ENCODE assay signal across 12 cellular contexts in the genomic region with DNA sequence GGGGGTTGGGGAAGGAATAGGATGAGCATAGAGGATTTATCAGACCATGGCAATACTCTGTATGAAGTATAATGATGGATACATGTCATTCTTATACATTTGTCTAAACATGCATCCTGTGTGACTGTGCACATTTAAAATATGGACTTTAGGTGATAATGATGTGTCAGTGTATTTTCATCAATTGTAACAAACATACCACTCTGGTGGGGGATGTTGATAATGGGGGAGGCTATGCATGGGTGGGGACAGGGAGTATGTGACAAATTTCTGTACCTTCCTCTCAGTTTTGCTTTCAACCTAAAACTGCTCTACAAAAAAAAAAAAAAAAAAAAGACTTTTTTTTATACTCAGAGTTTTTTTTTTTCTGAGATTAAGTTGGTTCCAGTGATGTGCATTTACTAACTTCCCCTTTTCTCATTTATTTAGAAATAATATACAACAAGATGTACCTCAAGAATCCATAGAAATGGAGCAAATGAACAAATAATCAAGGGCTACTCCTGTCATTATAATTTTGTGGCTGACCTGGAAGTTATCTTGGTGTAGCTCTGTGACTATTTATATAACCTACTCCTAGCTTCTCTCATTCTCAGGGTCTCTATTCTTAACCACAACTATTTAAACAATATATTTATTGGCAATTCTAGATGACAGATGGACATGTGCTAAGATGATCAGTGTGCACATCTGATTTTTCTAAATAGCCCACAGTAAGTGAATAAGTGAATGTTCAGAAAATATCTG.
A peak's percentile ranks its signal among the peaks of the same experiment; 100 is the strongest.
DNase-seq lines count a peak whose midpoint lies in the region; ATAC-seq, FAIRE-seq and TF ChIP-seq lines count a peak whose summit lies in the region.
"Had no signal": no experiment of that assay in that cellular context is flagged by ENCODE, and none has a peak within 500 bp of the region (broad histone marks: within the 10 kb centered on the region; RNA-seq: fewer than 3 reads in every experiment).

No MANE protein-coding gene starts in this region.

- no peaks in the 10 kb centered on the region for H3K9me2 ChIP-seq in PC-9 (ENCODE audit: insufficient read depth)

- no peaks in the 10 kb centered on the region for H3F3A ChIP-seq in PC-9 (ENCODE audit: insufficient read depth, low read depth)

- peak; percentile 91 for ATAC-seq in GM18511 (IDR thresholded peaks at IDR 0.05; ENCODE audit: unreplicated experiment)
- ATAC-seq in GM21360 (IDR thresholded peaks at IDR 0.05; ENCODE audit: unreplicated experiment), result peak; percentile 92
- ATAC-seq in HG03045 (IDR thresholded peaks at IDR 0.05; ENCODE audit: unreplicated experiment), result peak; percentile 77

- POLR2A ChIA-PET in PC-9 (lab: Charles Lee; ENCODE audit: unreplicated experiment), result no interaction called here

- no peak for TF ChIP-seq CTCF in PC-9 (conservative IDR thresholded peaks at IDR 0.05)

- DNase-seq in PC-9 (no peak), RCC 7860 (ENCODE audit: low spot score) (no peak), A172 (ENCODE audit: low spot score) (no peak)
- DNase-seq in activated naive CD4-positive, alpha-beta T cell treated with anti-CD3 and anti-CD28 coated beads, Interleukin-2, amount 10 ng/mL, durations not matched to agents 7 days and 5 days, result no peak
- DNase-seq in activated naive CD4-positive, alpha-beta T cell (lab: John Stamatoyannopoulos, UW), result no peak
- DNase-seq: activated effector memory CD4-positive, alpha-beta T cell treated with Interleukin-2 at 50 U/mL for 16 hours; COR-L47; T-helper 9 cell had no signal

- intact Hi-C loops in PC-9 (cut with micrococcal nuclease; ENCODE audit: unreplicated experiment), result no loop called here

- peaks cover 6% of the 10 kb centered on the region for H3K4me1 Mint-ChIP-seq in activated naive CD4-positive, alpha-beta T cell treated with anti-CD3 and anti-CD28 coated beads, Interleukin-2, amount 10 ng/mL, durations not matched to agents 7 days and 5 days

- no peaks in the 10 kb centered on the region for H3K79me2 ChIP-seq in PC-9 (ENCODE audit: low read depth)

- H3K27me3 ChIP-seq in PC-9 (ENCODE audit: insufficient read depth, low read depth), result no peaks in the 10 kb centered on the region

- H3K27ac ChIP-seq in PC-9, result no peak overlapping the region

- 0 out of 2 replicates have a peak overlapping the region, but pooled peaks have one; percentile 46 for H2AFZ ChIP-seq in PC-9

- H3K27ac Mint-ChIP-seq in activated naive CD4-positive, alpha-beta T cell treated with anti-CD3 and anti-CD28 coated beads, Interleukin-2, amount 10 ng/mL, durations not matched to agents 7 days and 5 days, result no peak overlapping the region

- no peaks in the 10 kb centered on the region for H3K36me3 ChIP-seq in PC-9 (ENCODE audit: low read depth)

- CTCF ChIA-PET in PC-9 (lab: Charles Lee), result no interaction called here
- CTCF ChIA-PET in activated naive CD4-positive, alpha-beta T cell treated with anti-CD3 and anti-CD28 coated beads, Interleukin-2, amount 10 ng/mL, durations not matched to agents 7 days and 5 days (lab: Charles Lee), result interaction anchor here (0.6 kb wide), 1 partner anchor 21 kb away, joined by 3 read pairs; no protein-coding TSS in a partner anchor

- H3K36me3 Mint-ChIP-seq in activated naive CD4-positive, alpha-beta T cell treated with anti-CD3 and anti-CD28 coated beads, Interleukin-2, amount 10 ng/mL, durations not matched to agents 7 days and 5 days, result peaks cover 9% of the 10 kb centered on the region

- peaks cover 10% of the 10 kb centered on the region; the same call in 1 of the 2 replicates for H3K4me1 ChIP-seq in PC-9 (replicated peaks; ENCODE audit: insufficient read depth)

- no peak overlapping the region for H3K4me2 ChIP-seq in PC-9
- H3K4me2 ChIP-seq: smooth muscle cell had no signal

- FAIRE-seq in RCC 7860 (lab: Jason Lieb, UNC), result no peak

- peaks cover 4% of the 10 kb centered on the region for H3K9me3 Mint-ChIP-seq in activated naive CD4-positive, alpha-beta T cell treated with anti-CD3 and anti-CD28 coated beads, Interleukin-2, amount 10 ng/mL, durations not matched to agents 7 days and 5 days

- H3K4me3 ChIP-seq in PC-9, result no peak overlapping the region
- H3K4me3 ChIP-seq: smooth muscle cell had no signal

- no peaks in the 10 kb centered on the region for H3K27me3 Mint-ChIP-seq in activated naive CD4-positive, alpha-beta T cell treated with anti-CD3 and anti-CD28 coated beads, Interleukin-2, amount 10 ng/mL, durations not matched to agents 7 days and 5 days

- H4K20me1 ChIP-seq in PC-9 (ENCODE audit: insufficient read depth), result no peaks in the 10 kb centered on the region

- H3K4me3 Mint-ChIP-seq in activated naive CD4-positive, alpha-beta T cell treated with anti-CD3 and anti-CD28 coated beads, Interleukin-2, amount 10 ng/mL, durations not matched to agents 7 days and 5 days, result no peak overlapping the region

- no TSS peak for BruUV-seq in PC-9 (replicated peaks; lab: Mats Ljungman, UMichigan)

- H3K9me3 ChIP-seq in PC-9 (ENCODE audit: insufficient read depth, low read depth), result no peaks in the 10 kb centered on the region
